Comparison of ENCODE assay signal across 25 cellular contexts in the genomic region with DNA sequence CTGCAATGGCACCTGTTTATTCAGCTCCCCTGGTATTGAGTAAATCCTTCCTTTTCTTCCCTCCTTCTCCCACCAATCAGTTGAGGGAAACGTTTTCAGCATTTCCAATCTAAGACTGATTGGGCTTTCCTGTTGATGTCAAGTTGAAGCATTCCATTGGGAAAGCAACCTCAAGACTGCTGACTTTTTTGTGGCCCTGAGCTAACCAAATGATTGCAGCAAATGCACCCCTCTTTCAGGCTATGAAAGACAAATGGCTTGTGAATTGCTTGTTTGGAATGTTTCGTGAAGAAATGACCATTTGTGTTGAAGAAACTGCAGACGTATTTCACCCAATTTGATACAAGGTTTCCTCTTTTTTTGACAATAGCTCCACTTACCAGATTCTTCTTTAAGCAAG.
DNase-seq lines count a peak whose midpoint lies in the region; TF ChIP-seq lines count a peak whose summit lies in the region.
"Had no signal": no experiment of that assay in that cellular context is flagged by ENCODE, and none has a peak within 500 bp of the region (broad histone marks: within the 10 kb centered on the region; RNA-seq: fewer than 3 reads in every experiment).

No MANE protein-coding gene starts in this region.

- CTCF ChIA-PET in HEK293 (lab: Yijun Ruan, JAX) = interaction anchor here (0.6 kb wide), 1 partner anchor 26 kb away, joined by 3 read pairs; no protein-coding TSS in a partner anchor

- no peak overlapping the region for H3K4me3 ChIP-seq in HEK293 (ENCODE audit: low read depth, low read length)
- no peak overlapping the region for H3K4me3 ChIP-seq in osteoblast (ENCODE audit: insufficient read depth, low read length)
- H3K4me3 ChIP-seq: A549, BLaER1, GM12878 had no signal

- peaks cover 10% of the 10 kb centered on the region for H3K4me1 ChIP-seq in HEK293 (ENCODE audit: control insufficient read depth, insufficient read depth, low read length)
- H3K4me1 ChIP-seq in osteoblast (ENCODE audit: insufficient read depth, low read length) = no peaks in the 10 kb centered on the region
- H3K4me1 ChIP-seq: A549, BE2C, BLaER1 had no signal

- no peak overlapping the region for H2AFZ ChIP-seq in osteoblast (ENCODE audit: low read length)

- DNase-seq in NCI-H2227 (lab: John Stamatoyannopoulos, UW; ENCODE audit: unreplicated experiment) (peak; percentile 39), NCI-H2227 treated with DMSO at 0.1 percent for 48 hours (lab: John Stamatoyannopoulos, UW) (no peak), astrocyte of the hippocampus (ENCODE audit: low read depth, low spot score) (peak; percentile 31), nephron progenitor cell (no peak), HuH-7.5 (ENCODE audit: low spot score) (no peak), osteoblast (ENCODE audit: insufficient read length, low spot score, missing footprints) (no peak)
- DNase-seq in activated CD4-positive, alpha-beta T cell treated with anti-CD3 and anti-CD28 coated beads, Interleukin-2, amount 50 U/mL, for 4 hours = no peak
- DNase-seq: BE2C; C1 segment of cervical spinal cord; CD4-positive, alpha-beta memory T cell; CD4-positive, CD25-positive, alpha-beta regulatory T cell; CD8-positive, alpha-beta memory T cell; DMS 273 treated with DMSO at 0.1 percent for 48 hours; DMS153; DMS53; DMS79; DND-41; EL; GDM1 had no signal

- no peak overlapping the region for H3K4me2 ChIP-seq in osteoblast (ENCODE audit: insufficient read depth, low read length)
- H3K4me2 ChIP-seq: A549, BLaER1 had no signal

- no peak overlapping the region for H3K4me3 Mint-ChIP-seq in nephron progenitor cell
- H3K4me3 Mint-ChIP-seq: CD14-positive monocyte; CD4-positive, alpha-beta memory T cell; CD4-positive, CD25-positive, alpha-beta regulatory T cell; CD8-positive, alpha-beta memory T cell had no signal

- H4K20me1 ChIP-seq in osteoblast (ENCODE audit: insufficient read depth, low read length) = no peaks in the 10 kb centered on the region
- H4K20me1 ChIP-seq: BLaER1 had no signal

- H3K9me3 Mint-ChIP-seq in nephron progenitor cell = no peaks in the 10 kb centered on the region
- H3K9me3 Mint-ChIP-seq: CD8-positive, alpha-beta memory T cell had no signal

- H3K36me3 Mint-ChIP-seq in nephron progenitor cell (ENCODE audit: low read depth) = no peaks in the 10 kb centered on the region
- H3K36me3 Mint-ChIP-seq: CD14-positive monocyte; CD4-positive, alpha-beta memory T cell; CD8-positive, alpha-beta memory T cell had no signal

- H3K79me2 ChIP-seq in osteoblast (ENCODE audit: insufficient read depth, low read length) = no peaks in the 10 kb centered on the region

- 0 out of 2 replicates have a peak overlapping the region, but pooled peaks have one; percentile 11 for H3K27ac ChIP-seq in HEK293 (ENCODE audit: extremely low read depth, low read depth, low read length)
- H3K27ac ChIP-seq in osteoblast (ENCODE audit: low read depth, low read length) = no peak overlapping the region
- H3K27ac ChIP-seq: 22Rv1, A549, BLaER1 had no signal

- POLR2A ChIA-PET in HEK293 (lab: Yijun Ruan, JAX) = no interaction called here

- no peak for TF ChIP-seq CTCF in HEK293 (tag by site-specific recombination; IDR thresholded peaks at IDR 0.05)
- TF ChIP-seq CTCF in nephron progenitor cell (IDR thresholded peaks at IDR 0.05) = no peak
- TF ChIP-seq CTCF in osteoblast (IDR thresholded peaks at IDR 0.05; ENCODE audit: extremely low read depth, low read depth, low read length) = no peak

- H3K27ac Mint-ChIP-seq in nephron progenitor cell = peak overlapping the region; percentile 10
- H3K27ac Mint-ChIP-seq: CD14-positive monocyte; CD4-positive, alpha-beta memory T cell; CD4-positive, CD25-positive, alpha-beta regulatory T cell had no signal

- no peaks in the 10 kb centered on the region for H3K27me3 ChIP-seq in osteoblast (ENCODE audit: insufficient read depth, low read length)
- H3K27me3 ChIP-seq: BE2C, BLaER1 had no signal

- peaks cover 41% of the 10 kb centered on the region for H3K4me1 Mint-ChIP-seq in nephron progenitor cell
- H3K4me1 Mint-ChIP-seq: CD14-positive monocyte; CD4-positive, alpha-beta memory T cell; CD4-positive, CD25-positive, alpha-beta regulatory T cell; CD8-positive, alpha-beta memory T cell had no signal

- H3K27me3 Mint-ChIP-seq in nephron progenitor cell (ENCODE audit: low read depth, poor library complexity) = peaks cover 4% of the 10 kb centered on the region

- H3K36me3 ChIP-seq in HEK293 (ENCODE audit: control insufficient read depth in 2 of 2, insufficient read depth in 1 of 2, low read length in 2 of 2) = no peaks in the 10 kb centered on the region
- H3K36me3 ChIP-seq in osteoblast (ENCODE audit: insufficient read depth, low read length) = no peaks in the 10 kb centered on the region
- H3K36me3 ChIP-seq: BE2C, BLaER1 had no signal

- H3K9me3 ChIP-seq in HEK293 (ENCODE audit: control insufficient read depth, insufficient read depth, low read depth, low read length) (no peaks in the 10 kb centered on the region), osteoblast (ENCODE audit: low read depth, low read length) (peaks cover 3% of the 10 kb centered on the region)
- H3K9me3 ChIP-seq: A549, BE2C, BLaER1 had no signal

TF ChIP-seq in HEK293, 187 proteins besides CTCF, POLR2A, EP300 and RAD21:
- no peak for TF ChIP-seq PRDM1 (tag by site-specific recombination; IDR thresholded peaks at IDR 0.05)
- TF ChIP-seq OSR2 (tag by site-specific recombination; IDR thresholded peaks at IDR 0.05) = no peak
- no peak for TF ChIP-seq HOXC10 (CRISPR knock-in tag; IDR thresholded peaks at IDR 0.05)
- TF ChIP-seq ZNF560 (tag by site-specific recombination; IDR thresholded peaks at IDR 0.05; ENCODE audit: borderline replicate concordance) = no peak
- no peak for TF ChIP-seq YY1 (tag by site-specific recombination; IDR thresholded peaks at IDR 0.05)

Comparison
In these comparisons a context has a peak if more than half of its experiments do, and no peak if none do; other contexts are left out.
1. DNase-seq: peak in NCI-H2227 (single experiment) and astrocyte of the hippocampus (single experiment); none in NCI-H2227 treated with DMSO at 0.1 percent for 48 hours (single experiment), nephron progenitor cell (single experiment), HuH-7.5 (single experiment), osteoblast (single experiment) and activated CD4-positive, alpha-beta T cell treated with anti-CD3 and anti-CD28 coated beads, Interleukin-2, amount 50 U/mL, for 4 hours (0 of 2).